In genomic region chr17:21693391-21693796, GRCh38 we compare ENCODE assay signal across 17 cellular contexts. TPM values are rescaled to one million over a fixed set of nuclear protein-coding genes. Genes with fewer than 3 reads are reported as not detected.
"Had no signal": no experiment of that assay in that cellular context is flagged by ENCODE, and none has a peak within 500 bp of the region (broad histone marks: within the 10 kb centered on the region; RNA-seq: fewer than 3 reads in every experiment).

No MANE protein-coding gene starts in this region.

RNA-seq across cellular contexts. Expression of gene KCNJ18, which starts 1.1 kb away (rescaled TPM):
- total RNA-seq: colonic mucosa, dermis microvascular lymphatic vessel endothelial cell, endodermal cell, esophagus mucosa, gastrocnemius medialis, glomerular endothelial cell, heart right ventricle, kidney epithelial cell, left cardiac atrium, left lung, left ventricle myocardium superior, lower lobe of right lung, lung microvascular endothelial cell, mesenteric fat pad, mesothelial cell of epicardium, mucosa of descending colon, myocyte had no signal
